In genomic region chr2:102335871-102336366, GRCh38 we compare ENCODE assay signal across 1 cellular context.
TF ChIP-seq lines count a peak whose summit lies in the region.

No MANE protein-coding gene starts in this region.

TF ChIP-seq in K562, 482 proteins besides CTCF, POLR2A, EP300 and RAD21 (continued from another document and continues in another):
- TF ChIP-seq ZFP91 (CRISPR knock-in tag; IDR thresholded peaks at IDR 0.05) = no peak
- TF ChIP-seq FOS (IDR thresholded peaks at IDR 0.05; ENCODE audit: extremely low read depth, insufficient read length) = no peak
- no peak for TF ChIP-seq ZNF785 (CRISPR knock-in tag; IDR thresholded peaks at IDR 0.05)
- no peak for TF ChIP-seq ZNF592 (IDR thresholded peaks at IDR 0.05)
- TF ChIP-seq CBX3 (IDR thresholded peaks at IDR 0.05; ENCODE audit: borderline replicate concordance in 1 of 2, low read length in 2 of 2) = peak in 1 of 2 experiments; percentile 69; a peak in 1 of 3 replicates
- TF ChIP-seq SAFB2 (IDR thresholded peaks at IDR 0.05; ENCODE audit: borderline replicate concordance, low read depth, low read length, severe bottlenecking) = no peak
- no peak for TF ChIP-seq TGIF2 (CRISPR knock-in tag; IDR thresholded peaks at IDR 0.05)
- no peak for TF ChIP-seq ILK (tag; IDR thresholded peaks at IDR 0.05; ENCODE audit: borderline replicate concordance, low read depth)
- TF ChIP-seq ZFX (CRISPR knock-in tag; IDR thresholded peaks at IDR 0.05) = no peak
- TF ChIP-seq, protein P1, sequence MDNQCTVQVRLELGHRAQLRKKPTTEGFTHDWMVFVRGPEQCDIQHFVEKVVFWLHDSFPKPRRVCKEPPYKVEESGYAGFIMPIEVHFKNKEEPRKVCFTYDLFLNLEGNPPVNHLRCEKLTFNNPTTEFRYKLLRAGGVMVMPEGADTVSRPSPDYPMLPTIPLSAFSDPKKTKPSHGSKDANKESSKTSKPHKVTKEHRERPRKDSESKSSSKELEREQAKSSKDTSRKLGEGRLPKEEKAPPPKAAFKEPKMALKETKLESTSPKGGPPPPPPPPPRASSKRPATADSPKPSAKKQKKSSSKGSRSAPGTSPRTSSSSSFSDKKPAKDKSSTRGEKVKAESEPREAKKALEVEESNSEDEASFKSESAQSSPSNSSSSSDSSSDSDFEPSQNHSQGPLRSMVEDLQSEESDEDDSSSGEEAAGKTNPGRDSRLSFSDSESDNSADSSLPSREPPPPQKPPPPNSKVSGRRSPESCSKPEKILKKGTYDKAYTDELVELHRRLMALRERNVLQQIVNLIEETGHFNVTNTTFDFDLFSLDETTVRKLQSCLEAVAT (IDR thresholded peaks at IDR 0.05) = peak in 1 of 2 experiments; percentile 94; a peak in 2 of 4 replicates
- TF ChIP-seq ATF7 (IDR thresholded peaks at IDR 0.05) = peak; percentile 78
- TF ChIP-seq GABPA (tag; conservative IDR thresholded peaks at IDR 0.05; ENCODE audit: low read depth) = no peak
- 0 out of 2 replicates have a peak, but pooled peaks have one; percentile 60 for TF ChIP-seq ZNF655 (CRISPR knock-in tag; IDR thresholded peaks at IDR 0.05)
- TF ChIP-seq CBX2 (IDR thresholded peaks at IDR 0.05; ENCODE audit: insufficient read depth, low read length, poor library complexity, severe bottlenecking) = no peak
- no peak for TF ChIP-seq SIX5 (IDR thresholded peaks at IDR 0.05; ENCODE audit: borderline replicate concordance in 1 of 2, insufficient read depth in 1 of 2, low read depth in 1 of 2, low read length in 2 of 2)
- no peak for TF ChIP-seq MAFG (tag; conservative IDR thresholded peaks at IDR 0.05)
- TF ChIP-seq, protein P2, sequence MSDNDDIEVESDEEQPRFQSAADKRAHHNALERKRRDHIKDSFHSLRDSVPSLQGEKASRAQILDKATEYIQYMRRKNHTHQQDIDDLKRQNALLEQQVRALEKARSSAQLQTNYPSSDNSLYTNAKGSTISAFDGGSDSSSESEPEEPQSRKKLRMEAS (CRISPR knock-in tag; IDR thresholded peaks at IDR 0.05) = no peak
- TF ChIP-seq MLX (CRISPR knock-in tag; conservative IDR thresholded peaks at IDR 0.05) = no peak
- TF ChIP-seq KAT7 (CRISPR knock-in tag; IDR thresholded peaks at IDR 0.05; ENCODE audit: borderline replicate concordance) = no peak
- TF ChIP-seq, protein P3, sequence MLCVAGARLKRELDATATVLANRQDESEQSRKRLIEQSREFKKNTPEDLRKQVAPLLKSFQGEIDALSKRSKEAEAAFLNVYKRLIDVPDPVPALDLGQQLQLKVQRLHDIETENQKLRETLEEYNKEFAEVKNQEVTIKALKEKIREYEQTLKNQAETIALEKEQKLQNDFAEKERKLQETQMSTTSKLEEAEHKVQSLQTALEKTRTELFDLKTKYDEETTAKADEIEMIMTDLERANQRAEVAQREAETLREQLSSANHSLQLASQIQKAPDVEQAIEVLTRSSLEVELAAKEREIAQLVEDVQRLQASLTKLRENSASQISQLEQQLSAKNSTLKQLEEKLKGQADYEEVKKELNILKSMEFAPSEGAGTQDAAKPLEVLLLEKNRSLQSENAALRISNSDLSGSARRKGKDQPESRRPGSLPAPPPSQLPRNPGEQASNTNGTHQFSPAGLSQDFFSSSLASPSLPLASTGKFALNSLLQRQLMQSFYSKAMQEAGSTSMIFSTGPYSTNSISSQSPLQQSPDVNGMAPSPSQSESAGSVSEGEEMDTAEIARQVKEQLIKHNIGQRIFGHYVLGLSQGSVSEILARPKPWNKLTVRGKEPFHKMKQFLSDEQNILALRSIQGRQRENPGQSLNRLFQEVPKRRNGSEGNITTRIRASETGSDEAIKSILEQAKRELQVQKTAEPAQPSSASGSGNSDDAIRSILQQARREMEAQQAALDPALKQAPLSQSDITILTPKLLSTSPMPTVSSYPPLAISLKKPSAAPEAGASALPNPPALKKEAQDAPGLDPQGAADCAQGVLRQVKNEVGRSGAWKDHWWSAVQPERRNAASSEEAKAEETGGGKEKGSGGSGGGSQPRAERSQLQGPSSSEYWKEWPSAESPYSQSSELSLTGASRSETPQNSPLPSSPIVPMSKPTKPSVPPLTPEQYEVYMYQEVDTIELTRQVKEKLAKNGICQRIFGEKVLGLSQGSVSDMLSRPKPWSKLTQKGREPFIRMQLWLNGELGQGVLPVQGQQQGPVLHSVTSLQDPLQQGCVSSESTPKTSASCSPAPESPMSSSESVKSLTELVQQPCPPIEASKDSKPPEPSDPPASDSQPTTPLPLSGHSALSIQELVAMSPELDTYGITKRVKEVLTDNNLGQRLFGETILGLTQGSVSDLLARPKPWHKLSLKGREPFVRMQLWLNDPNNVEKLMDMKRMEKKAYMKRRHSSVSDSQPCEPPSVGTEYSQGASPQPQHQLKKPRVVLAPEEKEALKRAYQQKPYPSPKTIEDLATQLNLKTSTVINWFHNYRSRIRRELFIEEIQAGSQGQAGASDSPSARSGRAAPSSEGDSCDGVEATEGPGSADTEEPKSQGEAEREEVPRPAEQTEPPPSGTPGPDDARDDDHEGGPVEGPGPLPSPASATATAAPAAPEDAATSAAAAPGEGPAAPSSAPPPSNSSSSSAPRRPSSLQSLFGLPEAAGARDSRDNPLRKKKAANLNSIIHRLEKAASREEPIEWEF (CRISPR knock-in tag; IDR thresholded peaks at IDR 0.05) = peak; percentile 68; the same call in 1 of the 2 replicates
- no peak for TF ChIP-seq ZFP30 (CRISPR knock-in tag; IDR thresholded peaks at IDR 0.05; ENCODE audit: borderline replicate concordance)
- no peak for TF ChIP-seq SRSF9 (IDR thresholded peaks at IDR 0.05; ENCODE audit: borderline replicate concordance, low read depth, low read length)
- no peak for TF ChIP-seq PRPF4 (IDR thresholded peaks at IDR 0.05; ENCODE audit: insufficient read depth, low read depth, low read length, poor library complexity, severe bottlenecking)
- TF ChIP-seq NFRKB (IDR thresholded peaks at IDR 0.05; ENCODE audit: low read depth) = no peak
- no peak for TF ChIP-seq LARP7 (IDR thresholded peaks at IDR 0.05)
- no peak for TF ChIP-seq HNRNPH1 (optimal IDR thresholded peaks at IDR 0.05; ENCODE audit: low read depth, low read length)
- no peak for TF ChIP-seq PTRF (tag; IDR thresholded peaks at IDR 0.05)
- TF ChIP-seq HEY1 (CRISPR knock-in tag; IDR thresholded peaks at IDR 0.05; ENCODE audit: borderline replicate concordance) = no peak
- no peak for TF ChIP-seq PHTF2 (CRISPR knock-in tag; IDR thresholded peaks at IDR 0.05)
- TF ChIP-seq ZNF717 (CRISPR knock-in tag; IDR thresholded peaks at IDR 0.05) = no peak
- TF ChIP-seq, protein P4, sequence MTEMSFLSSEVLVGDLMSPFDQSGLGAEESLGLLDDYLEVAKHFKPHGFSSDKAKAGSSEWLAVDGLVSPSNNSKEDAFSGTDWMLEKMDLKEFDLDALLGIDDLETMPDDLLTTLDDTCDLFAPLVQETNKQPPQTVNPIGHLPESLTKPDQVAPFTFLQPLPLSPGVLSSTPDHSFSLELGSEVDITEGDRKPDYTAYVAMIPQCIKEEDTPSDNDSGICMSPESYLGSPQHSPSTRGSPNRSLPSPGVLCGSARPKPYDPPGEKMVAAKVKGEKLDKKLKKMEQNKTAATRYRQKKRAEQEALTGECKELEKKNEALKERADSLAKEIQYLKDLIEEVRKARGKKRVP (CRISPR knock-in tag; IDR thresholded peaks at IDR 0.05) = peak; percentile 35; the same call in 1 of the 2 replicates
- TF ChIP-seq SMARCA5 (IDR thresholded peaks at IDR 0.05) = peak; percentile 96
- TF ChIP-seq MAZ (CRISPR knock-in tag; conservative IDR thresholded peaks at IDR 0.05 in 1 of 2, IDR thresholded peaks at IDR 0.05 in 1 of 2) = peak; percentile 84 to 89
- TF ChIP-seq ADNP (tag; IDR thresholded peaks at IDR 0.05) = peak; percentile 97
- TF ChIP-seq, protein P5, sequence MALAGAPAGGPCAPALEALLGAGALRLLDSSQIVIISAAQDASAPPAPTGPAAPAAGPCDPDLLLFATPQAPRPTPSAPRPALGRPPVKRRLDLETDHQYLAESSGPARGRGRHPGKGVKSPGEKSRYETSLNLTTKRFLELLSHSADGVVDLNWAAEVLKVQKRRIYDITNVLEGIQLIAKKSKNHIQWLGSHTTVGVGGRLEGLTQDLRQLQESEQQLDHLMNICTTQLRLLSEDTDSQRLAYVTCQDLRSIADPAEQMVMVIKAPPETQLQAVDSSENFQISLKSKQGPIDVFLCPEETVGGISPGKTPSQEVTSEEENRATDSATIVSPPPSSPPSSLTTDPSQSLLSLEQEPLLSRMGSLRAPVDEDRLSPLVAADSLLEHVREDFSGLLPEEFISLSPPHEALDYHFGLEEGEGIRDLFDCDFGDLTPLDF (CRISPR knock-in tag; IDR thresholded peaks at IDR 0.05) = no peak
- no peak for TF ChIP-seq SREBF2 (CRISPR knock-in tag; IDR thresholded peaks at IDR 0.05)
- no peak for TF ChIP-seq HDAC8 (tag; IDR thresholded peaks at IDR 0.05)
- TF ChIP-seq NFIX (CRISPR knock-in tag; IDR thresholded peaks at IDR 0.05; ENCODE audit: low read depth) = no peak
- no peak for TF ChIP-seq CBX8 (IDR thresholded peaks at IDR 0.05; ENCODE audit: borderline replicate concordance, extremely low read depth, low read depth, low read length, poor library complexity, severe bottlenecking)
- TF ChIP-seq DMBX1 (CRISPR knock-in tag; IDR thresholded peaks at IDR 0.05; ENCODE audit: borderline replicate concordance) = peak; percentile 80; the same call in 1 of the 2 replicates
- peak; percentile 80 for TF ChIP-seq ATF3 (IDR thresholded peaks at IDR 0.05)
- TF ChIP-seq ATF3 (CRISPR knock-in tag; conservative IDR thresholded peaks at IDR 0.05) = no peak; the same call in 1 of the 2 replicates
